8 cellular contexts compared by ENCODE assay signal in the genomic region with DNA sequence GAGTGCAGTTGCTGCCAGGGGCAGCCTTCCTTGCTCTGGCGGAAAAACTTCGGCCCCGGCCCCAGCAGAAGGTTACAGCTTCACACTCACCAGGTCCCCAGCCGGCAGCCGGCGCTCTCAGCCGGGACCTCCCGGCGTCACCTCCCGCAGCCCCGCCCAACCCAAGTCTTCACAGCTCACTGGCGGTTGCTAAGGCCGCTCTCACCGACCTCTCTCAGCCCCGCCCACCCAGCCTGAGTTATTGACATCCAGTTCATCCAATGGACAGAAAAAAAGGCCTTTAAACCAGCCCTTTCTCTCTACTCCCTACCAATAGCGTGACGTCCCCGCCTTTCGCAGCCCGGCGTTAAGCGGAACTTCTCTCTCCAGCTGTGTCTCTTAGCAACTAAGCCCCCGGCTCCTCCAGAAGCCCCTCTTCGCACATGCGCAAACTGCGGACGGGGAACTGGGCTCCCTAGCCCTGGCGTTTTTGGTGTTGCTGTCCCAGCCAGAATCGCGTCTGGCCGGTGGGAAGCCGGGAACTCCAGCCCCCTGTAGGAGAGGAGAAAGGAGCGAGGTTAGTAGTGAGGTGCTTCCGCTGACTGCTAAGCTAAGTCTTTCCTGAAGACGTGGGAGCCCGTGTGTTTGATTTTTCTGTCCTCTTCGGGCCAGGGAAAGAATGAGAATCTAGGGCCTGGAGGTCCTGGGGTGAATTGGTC. TPM values are rescaled to one million over a fixed set of nuclear protein-coding genes. Genes with fewer than 3 reads are reported as not detected.
A peak's percentile ranks its signal among the peaks of the same experiment; 100 is the strongest.
DNase-seq lines count a peak whose midpoint lies in the region; ATAC-seq and TF ChIP-seq lines count a peak whose summit lies in the region.

A gene (plus strand): TSS at position 376 of the 698 bp plus-strand sequence. CDS start 9,189 bp downstream, outside the sequence.

- H4K8ac ChIP-seq in IMR-90 (ENCODE audit: low read depth in 2 of 2, low read length in 2 of 2), result peak within 1 kb of the TSS; percentile 33 to 71; a peak in 3 of 4 replicates

- POLR2A ChIA-PET in IMR-90 (lab: Charles Lee; ENCODE audit: unreplicated experiment), result interaction anchor here (0.7 kb wide), 1 partner anchor 130 kb away, joined by 3 read pairs; no protein-coding TSS in a partner anchor

- peak within 1 kb of the TSS; percentile 51 for H2AK9ac ChIP-seq in IMR-90 (replicated peaks; ENCODE audit: low read depth, low read length, poor library complexity)

- peak within 1 kb of the TSS; percentile 59 for H3K14ac ChIP-seq in IMR-90 (replicated peaks; ENCODE audit: low read depth, low read length)

- in situ Hi-C loops in IMR-90 (cut with MboI; ENCODE audit: low sequenced_read_pairs), result no loop called here

- H3K23ac ChIP-seq in IMR-90 (ENCODE audit: low read depth, low read length), result peak within 1 kb of the TSS; percentile 57; the same call in 1 of the 2 replicates

- no peaks in the 10 kb centered on the region for H3K27me3 ChIP-seq in IMR-90 (ENCODE audit: control insufficient read depth, insufficient read depth, low read length)
- no peaks in the 10 kb centered on the region for H3K27me3 ChIP-seq in OCI-LY3 (ENCODE audit: low read depth, low read length)

- peaks cover 3% of the 10 kb centered on the region; the same call in 1 of the 2 replicates for H3K9me1 ChIP-seq in IMR-90 (ENCODE audit: insufficient read depth, low read length)

- TF ChIP-seq CTCF in IMR-90 (conservative IDR thresholded peaks at IDR 0.05; ENCODE audit: low read depth, low read length) (peak; percentile 52), OCI-LY3 (IDR thresholded peaks at IDR 0.05; ENCODE audit: low read depth, low read length) (peak; percentile 50)

- WGBS in IMR-90 (ENCODE audit: extremely low coverage in 2 of 2, insufficient read length in 1 of 2), 2 experiments, result 0% methylated on average over 16 of the region's 37 CpGs; no CpG with 5 or more reads in 1 of the 2 experiments

- H4K20me1 ChIP-seq in IMR-90 (ENCODE audit: insufficient read depth, low read length), result no peaks in the 10 kb centered on the region
- H4K20me1 ChIP-seq in OCI-LY3 (ENCODE audit: insufficient read depth, low read length), result no peaks in the 10 kb centered on the region

- ATAC-seq in GM21529 (IDR thresholded peaks at IDR 0.05; ENCODE audit: unreplicated experiment), result peak; percentile 100
- peak; percentile 99 for ATAC-seq in IMR-90 (ENCODE audit: low read depth)

- H2AFZ ChIP-seq in IMR-90 (replicated peaks; ENCODE audit: low read length, poor library complexity) (peak within 1 kb of the TSS; percentile 92), OCI-LY3 (ENCODE audit: low read depth, low read length) (peak within 1 kb of the TSS; percentile 93)

- no peak within 1 kb of the TSS; the same call in 1 of the 2 replicates for H2BK20ac ChIP-seq in IMR-90 (ENCODE audit: low read depth, low read length)

- H3K9ac ChIP-seq in IMR-90 (ENCODE audit: low read depth, low read length) (peak within 1 kb of the TSS; percentile 68), OCI-LY3 (ENCODE audit: low read length) (peak within 1 kb of the TSS; percentile 40)

- H2BK15ac ChIP-seq in IMR-90 (ENCODE audit: low read depth, low read length), result no peak within 1 kb of the TSS; the same call in 2 of the 3 replicates

- peak within 1 kb of the TSS; percentile 87 for H3K4me2 ChIP-seq in IMR-90 (ENCODE audit: low read depth, low read length)
- H3K4me2 ChIP-seq in OCI-LY3 (ENCODE audit: low read length), result peak within 1 kb of the TSS; percentile 88

- H3K27ac ChIP-seq in IMR-90 (ENCODE audit: insufficient read depth, low read length), result peak within 1 kb of the TSS; percentile 36
- H3K27ac ChIP-seq in OCI-LY3 (ENCODE audit: low read length), result 0 out of 2 replicates have a peak within 1 kb of the TSS, but pooled peaks have one; percentile 12

- no peak within 1 kb of the TSS for H4K91ac ChIP-seq in IMR-90 (ENCODE audit: insufficient read depth, low read depth, low read length)

- peak; percentile 53 for TF ChIP-seq RAD21 in IMR-90 (IDR thresholded peaks at IDR 0.05; ENCODE audit: low read length)

- H3K4me3 ChIP-seq in IMR-90 (ENCODE audit: insufficient read depth, low read depth, low read length) (peak within 1 kb of the TSS; percentile 55), OCI-LY3 (ENCODE audit: low read length) (peak within 1 kb of the TSS; percentile 90)

- CTCF ChIA-PET in IMR-90 (lab: Yijun Ruan, JAX), result interaction anchor here (1.0 to 1.5 kb wide), 9 partner anchors 13 to 198 kb away, joined by 3 to 6 read pairs (median 3); no protein-coding TSS in a partner anchor

- H3K36me3 ChIP-seq in IMR-90 (ENCODE audit: control insufficient read depth, insufficient read depth, low read length) (no peaks in the 10 kb centered on the region), OCI-LY3 (replicated peaks; ENCODE audit: low read depth, low read length) (no peaks in the 10 kb centered on the region)

- H4K5ac ChIP-seq in IMR-90 (ENCODE audit: low read depth, low read length), result peak within 1 kb of the TSS; percentile 30

- DNase-seq in DMS114 treated with DMSO at 0.1 percent for 48 hours (lab: John Stamatoyannopoulos, UW; ENCODE audit: unreplicated experiment) (peak; percentile 95), IMR-90 (peak; percentile 99), activated T-cell treated with anti-CD3 and anti-CD28 coated beads for 24 hours (ENCODE audit: low read depth) (peak; percentile 100), epidermal melanocyte (ENCODE audit: insufficient read length, low spot score) (peak; percentile 95), midbrain (lab: John Stamatoyannopoulos, UW) (peak; percentile 99)
- peak; percentile 93 to 97 for DNase-seq in stimulated activated CD8-positive, alpha-beta memory T cell treated with anti-CD3 and anti-CD28 coated beads, Interleukin-15, amount 100 ng/mL, for 48 hours (ENCODE audit: low read depth in 2 of 2)

- dilution Hi-C loops in IMR-90 (cut with HindIII; ENCODE audit: low sequenced_read_pairs, unreplicated experiment), result no loop called here

- H3K4me1 ChIP-seq in IMR-90 (ENCODE audit: control insufficient read depth, insufficient read depth, low read length), result peaks cover 2% of the 10 kb centered on the region
- peaks cover 9% of the 10 kb centered on the region for H3K4me1 ChIP-seq in OCI-LY3 (ENCODE audit: low read length)

- 0 out of 2 replicates have a peak within 1 kb of the TSS, but pooled peaks have one; percentile 21 for H2BK120ac ChIP-seq in IMR-90 (ENCODE audit: low read depth, low read length)

- H2AK5ac ChIP-seq in IMR-90 (ENCODE audit: low read depth, low read length), result peak within 1 kb of the TSS; percentile 20; the same call in 1 of the 2 replicates

- H3K56ac ChIP-seq in IMR-90 (ENCODE audit: extremely low read depth, insufficient read depth, low read length), result peak within 1 kb of the TSS; percentile 37; the same call in 1 of the 2 replicates

- BruUV-seq in IMR-90 (replicated peaks; lab: Mats Ljungman, UMichigan), result no TSS peak

- H3K18ac ChIP-seq in IMR-90 (ENCODE audit: low read depth, low read length), result peak within 1 kb of the TSS; percentile 25; the same call in 1 of the 2 replicates

- peak; percentile 53; the same call in 1 of the 2 replicates for TF ChIP-seq POLR2A in IMR-90 (IDR thresholded peaks at IDR 0.05; ENCODE audit: low read depth, low read length)

- peaks cover 7 to 11% of the 10 kb centered on the region in 2 experiments; a peak in 3 of 4 replicates for H3K79me1 ChIP-seq in IMR-90 (ENCODE audit: low read depth in 1 of 2, low read length in 2 of 2)

- peak within 1 kb of the TSS; percentile 27 for H2BK5ac ChIP-seq in IMR-90 (ENCODE audit: low read depth, low read length, poor library complexity, severe bottlenecking)

- H3K79me2 ChIP-seq in OCI-LY3 (ENCODE audit: low read length), result no peaks in the 10 kb centered on the region

- intact Hi-C loops in IMR-90 (cut with micrococcal nuclease), result loop anchor here (1.0 kb wide), 1 partner anchor 182 kb away; no protein-coding TSS in a partner anchor

- H3K4ac ChIP-seq in IMR-90 (ENCODE audit: low read depth, low read length), result peak within 1 kb of the TSS; percentile 42

- H3K9me3 ChIP-seq in IMR-90 (ENCODE audit: control insufficient read depth, insufficient read depth, low read length), result no peaks in the 10 kb centered on the region
- no peaks in the 10 kb centered on the region for H3K9me3 ChIP-seq in OCI-LY3 (ENCODE audit: insufficient read depth, low read length)

TF ChIP-seq in IMR-90, 13 proteins besides CTCF, POLR2A, EP300 and RAD21:
- peak; percentile 56 for TF ChIP-seq SMC3 (IDR thresholded peaks at IDR 0.05; ENCODE audit: low read depth, low read length)
- no peak for TF ChIP-seq CEBPB (IDR thresholded peaks at IDR 0.05; ENCODE audit: low read depth, low read length)
- TF ChIP-seq MXI1 (IDR thresholded peaks at IDR 0.05; ENCODE audit: borderline replicate concordance, low read depth, low read length), result peak; percentile 50; the same call in 1 of the 2 replicates
- TF ChIP-seq FOS (IDR thresholded peaks at IDR 0.05; ENCODE audit: low read depth, low read length), result peak; percentile 44; the same call in 1 of the 2 replicates
- TF ChIP-seq MAZ (IDR thresholded peaks at IDR 0.05; ENCODE audit: borderline replicate concordance, low read depth, low read length), result peak; percentile 90; the same call in 1 of the 2 replicates
- peak; percentile 72 for TF ChIP-seq RFX5 (IDR thresholded peaks at IDR 0.05; ENCODE audit: low read depth, low read length)

RNA-seq across cellular contexts. Expression of the gene that starts here (rescaled TPM):
- 5.0 and 5.9 TPM in 2 replicates for total RNA-seq in IMR-90 (2012; rRNA removed)
- polyA plus RNA-seq in IMR-90 (2012; rRNA removed), result 0.87 and 1.1 TPM in 2 replicates
- polyA plus RNA-seq in IMR-90 (2012; cell fraction: cytosol; rRNA removed), result 0.27 and 0.43 TPM in 2 replicates
- 0.04 and 0.46 TPM in 2 replicates for polyA plus RNA-seq in IMR-90 (2012; cell fraction: nucleus; rRNA removed; ENCODE audit: low replicate concordance)

Comparison
In these comparisons a context has a peak if more than half of its experiments do, and no peak if none do; other contexts are left out.
1. Peak in every context shown above with its lines: DNase-seq, ATAC-seq, H3K4me3 ChIP-seq and H3K27ac ChIP-seq.